Comparison of ENCODE assay signal across 8 cellular contexts in genomic region chr10:70233939-70234300, GRCh38. TPM values are rescaled to one million over a fixed set of nuclear protein-coding genes. Genes with fewer than 3 reads are reported as not detected.
DNase-seq lines count a peak whose midpoint lies in the region; ATAC-seq and TF ChIP-seq lines count a peak whose summit lies in the region.

No MANE protein-coding gene starts in this region.

- H3K27me3 ChIP-seq in ACC112 (ENCODE audit: insufficient read depth, low read length) (no peaks in the 10 kb centered on the region), muscle layer of colon (ENCODE audit: control insufficient read depth in 1 of 2, insufficient read depth in 2 of 2, low read length in 2 of 2) (no peaks in the 10 kb centered on the region)

- BruUV-seq in MCF 10A (replicated peaks; lab: Mats Ljungman, UMichigan), result no TSS peak

- intact Hi-C loops in MCF 10A (cut with micrococcal nuclease), result no loop called here

- peaks cover 34% of the 10 kb centered on the region for H3K79me2 ChIP-seq in ACC112 (ENCODE audit: control insufficient read depth, insufficient read depth, low read length, unreplicated experiment)

- H3K4me1 Mint-ChIP-seq in HFFc6 (ENCODE audit: low read depth) (peaks cover 37% of the 10 kb centered on the region), MCF 10A (ENCODE audit: insufficient read depth, unreplicated experiment) (peaks cover 27% of the 10 kb centered on the region)

- H3K9ac ChIP-seq in muscle layer of colon (ENCODE audit: low read length), result peak overlapping the region; percentile 70

- CTCF ChIA-PET in MCF 10A (lab: Yijun Ruan, JAX), result interaction anchor here (0.6 to 3.0 kb wide), 7 partner anchors 12 to 130 kb away, joined by 3 to 27 read pairs (median 3); no protein-coding TSS in a partner anchor

- peak overlapping the region; percentile 78 for H2AFZ ChIP-seq in ACC112 (ENCODE audit: low read length, unreplicated experiment)

- H3K4me3 ChIP-seq in ACC112 (ENCODE audit: low read depth, low read length), result peak overlapping the region; percentile 100
- H3K4me3 ChIP-seq in muscle layer of colon (ENCODE audit: low read depth in 1 of 2, low read length in 2 of 2), result peak overlapping the region; percentile 89

- no peaks in the 10 kb centered on the region for H3K9me3 ChIP-seq in muscle layer of colon (ENCODE audit: low read length)

- H3K9me3 Mint-ChIP-seq in HFFc6 (peaks cover 4% of the 10 kb centered on the region), MCF 10A (ENCODE audit: unreplicated experiment) (no peaks in the 10 kb centered on the region)

- DNase-seq in HFFc6 (no peak), MCF 10A (ENCODE audit: unreplicated experiment) (no peak), NCI-H748 treated with DMSO at 0.1 percent for 48 hours (lab: John Stamatoyannopoulos, UW) (no peak), kidney glomerular epithelial cell (lab: John Stamatoyannopoulos, UW) (no peak)

- H3K4me1 ChIP-seq in ACC112 (ENCODE audit: control insufficient read depth, insufficient read depth, low read length, unreplicated experiment) (peaks cover 28% of the 10 kb centered on the region), muscle layer of colon (ENCODE audit: insufficient read depth, low read length) (peaks cover 9% of the 10 kb centered on the region)

- POLR2A ChIA-PET in MCF 10A (lab: Yijun Ruan, JAX), result interaction anchor here (0.5 to 6.4 kb wide), 28 partner anchors 9 to 801 kb away, joined by 3 to 101 read pairs (median 6); partner anchors contain the start of genes EIF4EBP2, LRRC20 and TYSND1

- H3K36me3 Mint-ChIP-seq in HFFc6 (ENCODE audit: low read depth) (no peaks in the 10 kb centered on the region; the same call in 1 of the 2 replicates), MCF 10A (ENCODE audit: insufficient read depth, unreplicated experiment) (peaks cover 23% of the 10 kb centered on the region)

- H3K36me3 ChIP-seq in ACC112 (ENCODE audit: insufficient read depth, low read length) (peaks cover 6% of the 10 kb centered on the region; the same call in 1 of the 2 replicates), muscle layer of colon (ENCODE audit: insufficient read depth, low read length) (no peaks in the 10 kb centered on the region)

- H3K27me3 Mint-ChIP-seq in HFFc6 (ENCODE audit: insufficient read depth) (peaks cover 2% of the 10 kb centered on the region), MCF 10A (ENCODE audit: insufficient read depth, unreplicated experiment) (no peaks in the 10 kb centered on the region)

- peak overlapping the region; percentile 94 for H3K27ac Mint-ChIP-seq in HFFc6
- peak overlapping the region; percentile 97 for H3K27ac Mint-ChIP-seq in MCF 10A (ENCODE audit: low read depth, unreplicated experiment)

- no peak; the same call in 1 of the 2 replicates for TF ChIP-seq CTCF in HFFc6 (IDR thresholded peaks at IDR 0.05)
- TF ChIP-seq CTCF in MCF 10A (IDR thresholded peaks at IDR 0.05; ENCODE audit: unreplicated experiment), result no peak

- ATAC-seq in GM19452 (IDR thresholded peaks at IDR 0.05; ENCODE audit: unreplicated experiment), result no peak
- ATAC-seq in GM21390 (IDR thresholded peaks at IDR 0.05; ENCODE audit: unreplicated experiment), result no peak

- peak overlapping the region; percentile 90 for H3K4me3 Mint-ChIP-seq in HFFc6
- peak overlapping the region; percentile 90 for H3K4me3 Mint-ChIP-seq in MCF 10A (ENCODE audit: unreplicated experiment)

- H3K27ac ChIP-seq in ACC112 (ENCODE audit: low read depth, low read length), result peak overlapping the region; percentile 92
- peak overlapping the region; percentile 86 for H3K27ac ChIP-seq in muscle layer of colon (ENCODE audit: low read depth, low read length)

RNA-seq across cellular contexts. Expression of gene PPA1, which starts 0.7 kb away (rescaled TPM):
- 100 to 1,000 TPM; 105 to 132 (median 121) TPM for total RNA-seq in HFFc6 (2021; fragmentation: NEBNext Ultra II Directional; extraction: Animal tissue kit (Norgen Biotek cat#: 25700))
- total RNA-seq in MCF 10A (2022), result 221 and 293 TPM in 2 replicates

RNA-seq across cellular contexts. Expression of gene NPFFR1, which starts 49.9 kb away (rescaled TPM):
- not detected for total RNA-seq in HFFc6 (2021; fragmentation: NEBNext Ultra II Directional; extraction: Animal tissue kit (Norgen Biotek cat#: 25700))
- not detected in 2 replicates for total RNA-seq in MCF 10A (2022)
